In genomic region chr5:146451411-146451810, GRCh38 we compare ENCODE assay signal across 17 cellular contexts. TPM values are rescaled to one million over a fixed set of nuclear protein-coding genes. Genes with fewer than 3 reads are reported as not detected.
A peak's percentile ranks its signal among the peaks of the same experiment; 100 is the strongest.
DNase-seq lines count a peak whose midpoint lies in the region; ATAC-seq and TF ChIP-seq lines count a peak whose summit lies in the region.
"Had no signal": no experiment of that assay in that cellular context is flagged by ENCODE, and none has a peak within 500 bp of the region (broad histone marks: within the 10 kb centered on the region; RNA-seq: fewer than 3 reads in every experiment).

No MANE protein-coding gene starts in this region.

- H3K4me1 ChIP-seq in PC-9 (replicated peaks; ENCODE audit: insufficient read depth) (peaks cover 26% of the 10 kb centered on the region), tibial artery (peaks cover 0 to 40% (median 20%) of the 10 kb centered on the region in 4 donors)

- no peaks in the 10 kb centered on the region for H3K9me2 ChIP-seq in PC-9 (ENCODE audit: insufficient read depth)

- DNase-seq in PC-9 (no peak), fibroblast of pulmonary artery (ENCODE audit: low read depth) (no peak), SKM-1 treated with dmso at 0.1 percent for 144 hours (lab: John Stamatoyannopoulos, UW; ENCODE audit: unreplicated experiment) (no peak), tibial artery (no peak), amygdala (lab: John Stamatoyannopoulos, UW) (no peak)
- DNase-seq: activated CD8-positive, alpha-beta memory T cell treated with anti-CD3 and anti-CD28 coated beads for 24 hours; activated effector memory CD4-positive, alpha-beta T cell treated with anti-CD3 and anti-CD28 coated beads, Interleukin-2, amount 50 U/mL, for 16 hours; anterior cingulate cortex; gastrocnemius medialis; immature natural killer cell; NCI-H1694; stimulated activated naive CD4-positive, alpha-beta T cell had no signal

- no peak overlapping the region for H2AFZ ChIP-seq in PC-9

- intact Hi-C loops in PC-9 (cut with micrococcal nuclease; ENCODE audit: unreplicated experiment) (no loop called here), tibial artery (cut with DNase I; ENCODE audit: low total_unique reads) (no loop called here)

- H3K4me2 ChIP-seq in PC-9: peak overlapping the region; percentile 36; the same call in 1 of the 2 replicates

- POLR2A ChIA-PET in PC-9 (lab: Charles Lee; ENCODE audit: unreplicated experiment): no interaction called here

- CTCF ChIA-PET in PC-9 (lab: Charles Lee): no interaction called here

- peaks cover 83% of the 10 kb centered on the region for H4K20me1 ChIP-seq in PC-9 (ENCODE audit: insufficient read depth)

- no peak for ATAC-seq in GM19351 (IDR thresholded peaks at IDR 0.05; ENCODE audit: unreplicated experiment)
- ATAC-seq: gastrocnemius medialis had no signal

- H3K27me3 ChIP-seq in PC-9 (ENCODE audit: insufficient read depth, low read depth) (no peaks in the 10 kb centered on the region), tibial artery (no peaks in the 10 kb centered on the region)
- H3K27me3 ChIP-seq: gastrocnemius medialis, neutrophil had no signal

- H3K9me3 ChIP-seq in PC-9 (ENCODE audit: insufficient read depth, low read depth) (no peaks in the 10 kb centered on the region), tibial artery (no peaks in the 10 kb centered on the region)
- H3K9me3 ChIP-seq: gastrocnemius medialis, neutrophil had no signal

- no peak overlapping the region for H3K27ac ChIP-seq in 22Rv1
- no peak overlapping the region for H3K27ac ChIP-seq in PC-9
- H3K27ac ChIP-seq in tibial artery: no peak overlapping the region
- H3K27ac ChIP-seq: HL-60, neutrophil had no signal

- H3K4me3 ChIP-seq in PC-9 (no peak overlapping the region), fibroblast of pulmonary artery (replicated peaks; ENCODE audit: low read depth, low read length) (no peak overlapping the region), tibial artery (no peak overlapping the region)
- H3K4me3 ChIP-seq: gastrocnemius medialis had no signal

- H3K36me3 ChIP-seq in PC-9 (ENCODE audit: low read depth) (peaks cover 17% of the 10 kb centered on the region; the same call in 1 of the 2 replicates), tibial artery (peaks cover 3 to 12% (median 7%) of the 10 kb centered on the region in 3 donors)

- peaks cover 93% of the 10 kb centered on the region for H3K79me2 ChIP-seq in PC-9 (ENCODE audit: low read depth)

- peaks cover 13% of the 10 kb centered on the region for H3F3A ChIP-seq in PC-9 (ENCODE audit: insufficient read depth, low read depth)

- no TSS peak for BruUV-seq in PC-9 (replicated peaks; lab: Mats Ljungman, UMichigan)

- TF ChIP-seq CTCF in 22Rv1 (IDR thresholded peaks at IDR 0.05): peak; percentile 68
- 0 out of 3 replicates have a peak, but pooled peaks have one; percentile 18 for TF ChIP-seq CTCF in GM12872 (IDR thresholded peaks at IDR 0.05; ENCODE audit: insufficient read depth, low read depth, low read length)
- peak; percentile 45; the same call in 1 of the 2 replicates for TF ChIP-seq CTCF in PC-9 (conservative IDR thresholded peaks at IDR 0.05)
- TF ChIP-seq CTCF in fibroblast of pulmonary artery (IDR thresholded peaks at IDR 0.05; ENCODE audit: low read length, missing control alignments): peak; percentile 16
- TF ChIP-seq CTCF in tibial artery (IDR thresholded peaks at IDR 0.05): no peak

RNA-seq across cellular contexts. Expression of gene TCERG1, which starts 4.3 kb away (rescaled TPM):
- 75.9 and 79.9 TPM in 2 replicates for total RNA-seq in PC-9 (2021)

Comparison
In these comparisons a context has a peak if more than half of its experiments do, and no peak if none do; other contexts are left out.
1. CTCF ChIP-seq: peak in 22Rv1 (single experiment), GM12872 (single experiment), PC-9 (single experiment) and fibroblast of pulmonary artery (single experiment); none in tibial artery (0 of 2).